ENCODE assay signal across 8 cellular contexts in genomic region chr11:71086687-71087258, GRCh38.
DNase-seq lines count a peak whose midpoint lies in the region; ATAC-seq and TF ChIP-seq lines count a peak whose summit lies in the region.

No MANE protein-coding gene starts in this region.

- no peaks in the 10 kb centered on the region for H3K9me3 ChIP-seq in endodermal cell (ENCODE audit: control insufficient read depth, low read length)

- no peaks in the 10 kb centered on the region for H3K4me1 ChIP-seq in GM23338 (ENCODE audit: insufficient read depth)
- H3K4me1 ChIP-seq in endodermal cell (ENCODE audit: control insufficient read depth, insufficient read depth, low read length): no peaks in the 10 kb centered on the region

- H3K4me3 ChIP-seq in AG04449 (ENCODE audit: low read depth, low read length) (no peak overlapping the region), GM23338 (no peak overlapping the region), endodermal cell (ENCODE audit: low read length) (no peak overlapping the region), retinal pigment epithelial cell (ENCODE audit: low read length) (no peak overlapping the region)

- peak; percentile 96 for ATAC-seq in GM23338
- ATAC-seq in HG02588 (IDR thresholded peaks at IDR 0.05; ENCODE audit: unreplicated experiment): no peak
- no peak for ATAC-seq in GM19397 (IDR thresholded peaks at IDR 0.05; ENCODE audit: unreplicated experiment)

- POLR2A ChIA-PET in AG04449 (lab: Yijun Ruan, JAX): no interaction called here

- H3K4me1 Mint-ChIP-seq in GM23338 (no peaks in the 10 kb centered on the region; the same call in 2 of the 3 replicates), endodermal cell (no peaks in the 10 kb centered on the region)

- no peak overlapping the region for H3K4me2 ChIP-seq in GM23338

- no peaks in the 10 kb centered on the region for H3K79me2 ChIP-seq in GM23338 (replicated peaks; ENCODE audit: insufficient read depth)

- 0 out of 2 replicates have a peak, but pooled peaks cover 12% of the 10 kb centered on the region for H3F3A ChIP-seq in GM23338 (replicated peaks; ENCODE audit: low read depth)

- H3K36me3 ChIP-seq in GM23338 (ENCODE audit: insufficient read depth) (0 out of 2 replicates have a peak, but pooled peaks cover 5% of the 10 kb centered on the region), endodermal cell (ENCODE audit: control insufficient read depth, insufficient read depth, low read length) (no peaks in the 10 kb centered on the region)

- H4K20me1 ChIP-seq in GM23338 (replicated peaks; ENCODE audit: insufficient read depth): peaks cover 3% of the 10 kb centered on the region; the same call in 1 of the 2 replicates

- H3K27me3 ChIP-seq in GM23338 (ENCODE audit: insufficient read depth): no peaks in the 10 kb centered on the region
- no peaks in the 10 kb centered on the region for H3K27me3 ChIP-seq in endodermal cell (ENCODE audit: control insufficient read depth, insufficient read depth, low read length, poor library complexity, severe bottlenecking)

- no peak for DNase-seq in AG04449 (ENCODE audit: low read depth, low spot score)
- DNase-seq in GM23338 (ENCODE audit: low spot score): peak; percentile 80
- peak; percentile 85 to 94 for DNase-seq in NCI-H526 (lab: John Stamatoyannopoulos, UW)
- DNase-seq in endodermal cell: peak; percentile 90
- peak; percentile 2 for DNase-seq in retinal pigment epithelial cell (ENCODE audit: low read depth)
- no peak for DNase-seq in T-helper 9 cell

- TF ChIP-seq CTCF in AG04449 (IDR thresholded peaks at IDR 0.05; ENCODE audit: insufficient read depth, low read length, missing control alignments): peak; percentile 46
- peak; percentile 69 to 82 for TF ChIP-seq CTCF in GM23338 (conservative IDR thresholded peaks at IDR 0.05; ENCODE audit: low read depth in 2 of 2)
- TF ChIP-seq CTCF in endodermal cell (conservative IDR thresholded peaks at IDR 0.05): peak; percentile 91
- peak; percentile 73 for TF ChIP-seq CTCF in retinal pigment epithelial cell (conservative IDR thresholded peaks at IDR 0.05; ENCODE audit: low read depth, low read length)

- no peaks in the 10 kb centered on the region for H3K9me2 ChIP-seq in GM23338 (ENCODE audit: insufficient read depth)

- H3K9ac ChIP-seq in endodermal cell (ENCODE audit: extremely low read depth, low read length, poor library complexity, severe bottlenecking): no peak overlapping the region

- 60 to 71% methylated on average over 4 to 14 of the region's 14 CpGs for WGBS in endodermal cell (ENCODE audit: insufficient coverage in 1 of 2, insufficient read length in 1 of 2), 2 experiments

- H3K27me3 Mint-ChIP-seq in GM23338 (ENCODE audit: insufficient read depth, low read depth, poor library complexity): peaks cover 12% of the 10 kb centered on the region
- H3K27me3 Mint-ChIP-seq in endodermal cell (ENCODE audit: insufficient read depth): no peaks in the 10 kb centered on the region

- H3K27ac Mint-ChIP-seq in GM23338 (no peak overlapping the region), endodermal cell (no peak overlapping the region)

- CTCF ChIA-PET in AG04449 (lab: Yijun Ruan, JAX): interaction anchor here (0.6 to 2.2 kb wide), 9 partner anchors 9 to 335 kb away, joined by 3 to 8 read pairs (median 3); no protein-coding TSS in a partner anchor

- no peak overlapping the region for H3K4me3 Mint-ChIP-seq in GM23338
- no peak overlapping the region for H3K4me3 Mint-ChIP-seq in endodermal cell

- 0 out of 2 replicates have a peak overlapping the region, but pooled peaks have one; percentile 39 for H3K27ac ChIP-seq in GM23338 (ENCODE audit: low read depth)
- H3K27ac ChIP-seq in endodermal cell (ENCODE audit: low read depth, low read length): no peak overlapping the region

- H3K9me3 Mint-ChIP-seq in GM23338: no peaks in the 10 kb centered on the region
- H3K9me3 Mint-ChIP-seq in endodermal cell: no peaks in the 10 kb centered on the region

- H2AFZ ChIP-seq in GM23338: no peak overlapping the region

- H3K36me3 Mint-ChIP-seq in GM23338 (ENCODE audit: low read depth): peaks cover 31% of the 10 kb centered on the region
- H3K36me3 Mint-ChIP-seq in endodermal cell (ENCODE audit: low read depth): peaks cover 18% of the 10 kb centered on the region

TF ChIP-seq in GM23338, 12 proteins besides CTCF, POLR2A, EP300 and RAD21 (continues in another document):
- no peak for TF ChIP-seq CREB1 (CRISPR knock-in tag; IDR thresholded peaks at IDR 0.05; ENCODE audit: low read depth)
- TF ChIP-seq NANOG (IDR thresholded peaks at IDR 0.05; ENCODE audit: borderline replicate concordance): no peak
- TF ChIP-seq ZNF462 (CRISPR knock-in tag; IDR thresholded peaks at IDR 0.05): no peak
- no peak for TF ChIP-seq EZH2phosphoT487 (IDR thresholded peaks at IDR 0.05; ENCODE audit: unreplicated experiment)
- TF ChIP-seq ZNF114 (CRISPR knock-in tag; IDR thresholded peaks at IDR 0.05): no peak
- TF ChIP-seq STAT1 (IDR thresholded peaks at IDR 0.05; ENCODE audit: unreplicated experiment): no peak
- no peak for TF ChIP-seq POLR2AphosphoS5 (IDR thresholded peaks at IDR 0.05; ENCODE audit: low read depth)
- no peak for TF ChIP-seq EZH2 (IDR thresholded peaks at IDR 0.05; ENCODE audit: low read depth, unreplicated experiment)
- no peak for TF ChIP-seq ZNF331 (CRISPR knock-in tag; IDR thresholded peaks at IDR 0.05; ENCODE audit: low read depth)
- TF ChIP-seq JUNB (IDR thresholded peaks at IDR 0.05; ENCODE audit: unreplicated experiment): no peak

Comparison
In these comparisons a context has a peak if more than half of its experiments do, and no peak if none do; other contexts are left out.
1. DNase-seq: peak in GM23338 (single experiment), NCI-H526 (2 of 2), endodermal cell (single experiment) and retinal pigment epithelial cell (single experiment); none in AG04449 (single experiment) and T-helper 9 cell (single experiment).
2. Peak in every context shown above with its lines, with median percentiles within 50 percentile points of each other: CTCF ChIP-seq.